17 cellular contexts compared by ENCODE assay signal in the genomic region with DNA sequence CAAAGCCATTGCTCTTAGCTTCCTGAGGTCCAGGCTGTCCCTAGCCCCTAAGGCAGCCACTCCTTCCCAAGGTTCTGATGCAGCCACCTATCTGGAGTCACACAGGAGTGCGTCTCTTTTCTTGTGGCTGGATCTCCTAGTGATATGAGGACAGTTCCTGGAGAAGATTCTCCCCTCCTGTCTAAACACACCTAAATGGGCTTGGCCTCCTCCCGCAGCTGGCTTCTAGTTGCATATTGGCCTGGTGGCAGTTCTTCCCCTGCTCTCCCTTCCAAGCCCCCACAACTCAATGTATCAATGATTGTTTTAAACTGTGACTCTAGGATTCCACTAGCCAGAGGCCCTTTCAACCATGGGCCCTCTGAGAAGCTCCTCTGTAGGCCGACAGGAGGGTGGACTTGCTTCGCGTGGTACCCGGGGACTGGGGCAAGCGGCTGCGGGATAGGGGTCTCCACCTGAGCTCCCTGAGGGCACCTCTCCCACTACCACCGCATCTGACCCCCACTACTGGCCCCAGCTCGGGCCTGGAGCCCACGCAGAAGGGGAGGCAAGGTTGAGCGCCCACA. TPM values are rescaled to one million over a fixed set of nuclear protein-coding genes. Genes with fewer than 3 reads are reported as not detected.
DNase-seq lines count a peak whose midpoint lies in the region; ATAC-seq, FAIRE-seq and TF ChIP-seq lines count a peak whose summit lies in the region.
"Had no signal": no experiment of that assay in that cellular context is flagged by ENCODE, and none has a peak within 500 bp of the region (broad histone marks: within the 10 kb centered on the region; RNA-seq: fewer than 3 reads in every experiment).

No MANE protein-coding gene starts in this region.

- H4K91ac ChIP-seq in H9 (ENCODE audit: insufficient read length, low read depth, low read length), result no peak overlapping the region

- peaks cover 6% of the 10 kb centered on the region for H3K23me2 ChIP-seq in H9 (ENCODE audit: insufficient read length, low read depth, low read length, poor library complexity, severe bottlenecking)

- H4K20me1 ChIP-seq in H9 (ENCODE audit: control insufficient read depth, insufficient read depth, insufficient read length), result no peaks in the 10 kb centered on the region

- H2BK20ac ChIP-seq in H9 (ENCODE audit: low read depth, low read length, poor library complexity, severe bottlenecking), result no peak overlapping the region

- no peak overlapping the region for H2BK12ac ChIP-seq in H9 (ENCODE audit: insufficient read length, low read depth, low read length)

- no peaks in the 10 kb centered on the region for H3K79me2 ChIP-seq in H9 (ENCODE audit: insufficient read depth, low read length)

- intact Hi-C loops in left lung (cut with DNase I), result no loop called here
- intact Hi-C loops in testis (cut with DNase I; ENCODE audit: low total_unique reads), result no loop called here

- H3K27me3 Mint-ChIP-seq in H9 (ENCODE audit: low read depth), result peaks cover 83% of the 10 kb centered on the region

- H3K18ac ChIP-seq in H9 (ENCODE audit: insufficient read length, low read depth, low read length), result no peak overlapping the region

- H4K5ac ChIP-seq in H9 (ENCODE audit: insufficient read length, low read depth, low read length), result no peak overlapping the region

- H3K9me3 ChIP-seq in H9 (ENCODE audit: control insufficient read depth, low read depth, low read length), result no peaks in the 10 kb centered on the region
- H3K9me3 ChIP-seq in left lung, result no peaks in the 10 kb centered on the region
- no peaks in the 10 kb centered on the region for H3K9me3 ChIP-seq in testis

- no peak overlapping the region for H3T11ph ChIP-seq in H9 (ENCODE audit: low read length)

- ATAC-seq in left lung (no peak), HG02642 (IDR thresholded peaks at IDR 0.05; ENCODE audit: poor library complexity, unreplicated experiment) (no peak)
- ATAC-seq in stimulated activated naive CD8-positive, alpha-beta T cell treated with anti-CD3 and anti-CD28 coated beads, Interleukin-15, Interleukin-2, amounts not matched to agents 100 U/mL and 50 U/mL, for 24 hours, result no peak

- TF ChIP-seq POLR2A in testis (IDR thresholded peaks at IDR 0.05), result no peak

- H3K79me1 ChIP-seq in H9 (ENCODE audit: insufficient read depth, low read depth, low read length, poor library complexity, severe bottlenecking), result no peaks in the 10 kb centered on the region

- peak; percentile 19 for DNase-seq in H9
- no peak for DNase-seq in cardiac fibroblast (ENCODE audit: low read depth in 2 of 2)
- DNase-seq in left lung, result no peak
- no peak for DNase-seq in testis
- no peak for DNase-seq in stimulated activated naive CD8-positive, alpha-beta T cell treated with anti-CD3 and anti-CD28 coated beads, Interleukin-15, Interleukin-2, amounts not matched to agents 100 U/mL and 50 U/mL, for 24 hours
- DNase-seq in urothelium cell line (ENCODE audit: low spot score), result no peak
- DNase-seq in D341Med (ENCODE audit: low spot score), result no peak
- DNase-seq: activated CD4-positive, alpha-beta memory T cell treated with anti-CD3 and anti-CD28 coated beads for 36 hours; MV-4-11; NCI-H748 treated with DMSO at 0.1 percent for 48 hours; nucleus accumbens; stimulated activated CD4-positive, alpha-beta T cell treated with anti-CD3 and anti-CD28 coated beads, Interleukin-4, amount 100 ng/mL, for 4 hours had no signal

- H3K27ac ChIP-seq in H9 (ENCODE audit: insufficient read length, low read depth, low read length) (no peak overlapping the region), left lung (no peak overlapping the region), testis (no peak overlapping the region)

- H3K36me3 ChIP-seq in left lung (no peaks in the 10 kb centered on the region), testis (ENCODE audit: low read depth, missing control alignments) (no peaks in the 10 kb centered on the region)

- H3K4me3 ChIP-seq in cardiac fibroblast (replicated peaks in 1 of 2; ENCODE audit: low read depth in 2 of 2, low read length in 2 of 2) (peak overlapping the region; percentile 72 to 76), left lung (peak overlapping the region; percentile 20 to 24), testis (peak overlapping the region; percentile 39 to 58)
- H3K4me3 ChIP-seq: GM12878 had no signal

- H3K4me2 ChIP-seq in H9 (ENCODE audit: insufficient read depth, insufficient read length, low read length), result peak overlapping the region; percentile 12

- H2BK120ac ChIP-seq in H9 (ENCODE audit: low read depth, low read length, poor library complexity, severe bottlenecking), result no peak overlapping the region

- no CpG with 5 or more reads among the region's 12 CpGs for WGBS in H9 (ENCODE audit: extremely low coverage, insufficient read length, low lambda C conversion rate)
- 47 to 94% methylated on average over 2 to 12 of the region's 12 CpGs for WGBS in testis, 2 donors

- peak overlapping the region in 1 of 2 experiments; percentile 58; a peak in 3 of 5 replicates for H3K4me3 Mint-ChIP-seq in H9
- H3K4me3 Mint-ChIP-seq: activated CD4-positive, alpha-beta memory T cell treated with anti-CD3 and anti-CD28 coated beads for 36 hours; activated naive CD8-positive, alpha-beta T cell had no signal

- H2BK5ac ChIP-seq in H9 (ENCODE audit: insufficient read length, low read length), result no peak overlapping the region

- H3K4me1 ChIP-seq in H9 (ENCODE audit: insufficient read depth, low read length), result no peaks in the 10 kb centered on the region
- peaks cover 3 to 13% of the 10 kb centered on the region in 2 donors for H3K4me1 ChIP-seq in left lung
- H3K4me1 ChIP-seq in testis, result no peaks in the 10 kb centered on the region

- no peak overlapping the region for H2BK15ac ChIP-seq in H9 (ENCODE audit: low read depth, low read length)

- H3K56ac ChIP-seq in H9 (ENCODE audit: insufficient read length, low read depth, low read length), result no peak overlapping the region

- no peak for TF ChIP-seq CTCF in H9 (conservative IDR thresholded peaks at IDR 0.05)
- no peak for TF ChIP-seq CTCF in cardiac fibroblast (IDR thresholded peaks at IDR 0.05; ENCODE audit: low read depth, low read length)
- no peak for TF ChIP-seq CTCF in left lung (IDR thresholded peaks at IDR 0.05)
- no peak for TF ChIP-seq CTCF in testis (IDR thresholded peaks at IDR 0.05)

- no peak overlapping the region for H2AK5ac ChIP-seq in H9 (ENCODE audit: insufficient read length, low read length)

- no peaks in the 10 kb centered on the region for H3K36me3 Mint-ChIP-seq in H9 (ENCODE audit: insufficient read depth in 1 of 3, low read depth in 3 of 3)
- H3K36me3 Mint-ChIP-seq: activated CD4-positive, alpha-beta memory T cell treated with anti-CD3 and anti-CD28 coated beads for 36 hours; activated naive CD8-positive, alpha-beta T cell had no signal

- H4K8ac ChIP-seq in H9 (replicated peaks; ENCODE audit: insufficient read length, low read depth, low read length), result no peak overlapping the region

- no peak overlapping the region for H3K4ac ChIP-seq in H9 (ENCODE audit: low read depth, low read length)

- no peak overlapping the region for H3K27ac Mint-ChIP-seq in H9
- H3K27ac Mint-ChIP-seq: activated CD4-positive, alpha-beta memory T cell treated with anti-CD3 and anti-CD28 coated beads for 36 hours; activated naive CD8-positive, alpha-beta T cell had no signal

- peaks cover 13 to 19% of the 10 kb centered on the region in 2 experiments for H3K4me1 Mint-ChIP-seq in H9

- H3K23ac ChIP-seq in H9 (ENCODE audit: insufficient read length, low read depth, low read length), result no peak overlapping the region

- H3K27me3 ChIP-seq in H9 (ENCODE audit: insufficient read depth, low read length) (peaks cover 34% of the 10 kb centered on the region; the same call in 1 of the 2 replicates), left lung (peaks cover 39 to 70% of the 10 kb centered on the region in 2 donors), testis (no peaks in the 10 kb centered on the region)

- H3K9me3 Mint-ChIP-seq in H9, result no peaks in the 10 kb centered on the region; a peak in 1 of 5 replicates
- H3K9me3 Mint-ChIP-seq: activated CD4-positive, alpha-beta memory T cell treated with anti-CD3 and anti-CD28 coated beads for 36 hours had no signal

- FAIRE-seq in urothelium cell line (lab: Jason Lieb, UNC), result no peak
- FAIRE-seq: endometrium, GM12878, keratinocyte had no signal

- no peak overlapping the region for H2AFZ ChIP-seq in H9 (ENCODE audit: low read length)

- H3K9ac ChIP-seq in H9 (ENCODE audit: extremely low read depth, insufficient read length, low read length), result no peak overlapping the region

- no peak overlapping the region for H3K14ac ChIP-seq in H9 (ENCODE audit: insufficient read depth, low read length)

RNA-seq across cellular contexts. Expression of a gene that starts 1.4 kb away (rescaled TPM):
- 0.07 TPM in 1 of 2 replicates, not detected in the other for total RNA-seq in H9 (2021)
- 1 to 10 TPM; 2.1 to 7.3 TPM for total RNA-seq in left lung
- total RNA-seq in testis, result 1 to 10 TPM; 4.3 to 5.6 TPM
- 6.6 TPM for polyA plus RNA-seq in testis (ENCODE audit: insufficient read depth, low read depth, low replicate concordance)
- polyA plus RNA-seq: keratinocyte had no signal

Comparison
In these comparisons a context has a peak if more than half of its experiments do, and no peak if none do; other contexts are left out.
1. H3K4me3 ChIP-seq: peak in every context shown above with its lines; median percentile 74 in cardiac fibroblast; 48 in testis; 22 in left lung.